Comparison of ENCODE assay signal across 29 cellular contexts in the genomic region with DNA sequence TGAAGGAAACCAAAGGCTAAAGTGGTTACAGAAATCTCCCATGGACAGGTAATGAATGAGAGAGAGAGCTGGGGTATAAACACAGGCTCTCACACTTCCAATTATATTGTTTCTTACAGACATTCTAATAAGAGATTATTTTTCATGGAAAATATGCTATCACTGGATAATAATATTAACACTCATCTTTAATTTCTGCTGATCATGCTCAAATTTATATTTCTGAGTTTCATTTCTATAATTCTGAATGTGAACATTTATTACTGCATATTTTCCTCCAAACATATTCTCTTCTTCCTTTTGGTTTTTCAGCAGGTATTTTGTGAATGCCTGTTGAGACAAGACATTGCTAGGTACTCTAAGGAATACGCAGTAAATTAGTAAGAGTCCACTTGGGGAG.
"Had no signal": no experiment of that assay in that cellular context is flagged by ENCODE, and none has a peak within 500 bp of the region (broad histone marks: within the 10 kb centered on the region; RNA-seq: fewer than 3 reads in every experiment).

No MANE protein-coding gene starts in this region.

- H2AFZ ChIP-seq: parathyroid adenoma had no signal

- H3K79me2 ChIP-seq: parathyroid adenoma had no signal

- H3K9ac ChIP-seq: parathyroid adenoma had no signal

- ATAC-seq: naive thymus-derived CD8-positive, alpha-beta T cell; natural killer cell treated with Interleukin-12 subunit alpha and Interleukin-12 subunit beta and Interleukin-15 and Interleukin-18, amount 100 ng/mL, for 72 hours; psoas muscle; right cardiac atrium; sciatic nerve; stimulated activated memory B cell treated with anti-CD40 and anti-IgM and Interleukin-4, amounts not matched to agents 10 μg/mL and 1 μg/mL and 100 μg/mL, for 72 hours; stimulated activated naive CD8-positive, alpha-beta T cell treated with anti-CD3 and anti-CD28 coated beads, Interleukin-15, amount 100 ng/mL, for 72 hours; stimulated activated naive CD8-positive, alpha-beta T cell treated with anti-CD3 and anti-CD28 coated beads, Interleukin-15, Interleukin-2, amounts not matched to agents 100 U/mL and 50 U/mL, for 24 hours; upper lobe of right lung had no signal

- H3K9me3 ChIP-seq: ovary, psoas muscle, spleen, suprapubic skin, testis, tibial artery, transverse colon, upper lobe of right lung, uterus had no signal

- H3K4me1 ChIP-seq: parathyroid adenoma, psoas muscle, spleen, suprapubic skin, testis, tibial artery, transverse colon, upper lobe of right lung, uterus had no signal

- H3K27me3 ChIP-seq: ovary, testis, transverse colon, upper lobe of right lung, uterus had no signal

- H3K27ac ChIP-seq: ovary, parathyroid adenoma, psoas muscle, skin epidermis, spleen, suprapubic skin, testis, tibial artery, transverse colon, upper lobe of right lung, uterus had no signal

- H3K4me3 ChIP-seq: ovary, psoas muscle, skin epidermis, smooth muscle cell, spleen, suprapubic skin, testis, tibial artery, transverse colon, upper lobe of right lung, uterus had no signal

- DNase-seq: naive thymus-derived CD8-positive, alpha-beta T cell; nephron progenitor cell; occipital lobe; ovary; posterior cingulate gyrus; psoas muscle; right cardiac atrium; spleen; stimulated activated CD4-positive, alpha-beta T cell treated with anti-CD3 and anti-CD28 coated beads, Interleukin-12 subunit alpha, Interleukin-12 subunit beta, amount 100 ng/mL, for 4 hours; stimulated activated CD4-positive, alpha-beta T cell treated with anti-CD3 and anti-CD28 coated beads, Interleukin-1b, Interleukin-23, amount 100 ng/mL, for 48 hours; stimulated activated CD4-positive, alpha-beta T cell treated with anti-CD3 and anti-CD28 coated beads, Interleukin-4, amount 100 ng/mL, for 1 hour; stimulated activated CD4-positive, alpha-beta T cell treated with anti-CD3 and anti-CD28 coated beads, Interleukin-4, amount 100 ng/mL, for 4 hours; stimulated activated CD8-positive, alpha-beta memory T cell treated with anti-CD3 and anti-CD28 coated beads, Interleukin-4, amount 100 ng/mL, for 48 hours; stimulated activated naive CD4-positive, alpha-beta T cell; stimulated activated naive CD8-positive, alpha-beta T cell treated with anti-CD3 and anti-CD28 coated beads, Interleukin-15, amount 100 ng/mL, for 72 hours; stimulated activated naive CD8-positive, alpha-beta T cell treated with anti-CD3 and anti-CD28 coated beads, Interleukin-15, Interleukin-2, amounts not matched to agents 100 U/mL and 50 U/mL, for 24 hours; substantia nigra; testis; tibial artery; transverse colon; upper lobe of right lung; uterus had no signal

- H3K36me3 ChIP-seq: ovary, spleen, suprapubic skin, tibial artery, transverse colon, upper lobe of right lung, uterus had no signal

- H3K4me2 ChIP-seq: smooth muscle cell had no signal
